16 cellular contexts compared by ENCODE assay signal in the genomic region with DNA sequence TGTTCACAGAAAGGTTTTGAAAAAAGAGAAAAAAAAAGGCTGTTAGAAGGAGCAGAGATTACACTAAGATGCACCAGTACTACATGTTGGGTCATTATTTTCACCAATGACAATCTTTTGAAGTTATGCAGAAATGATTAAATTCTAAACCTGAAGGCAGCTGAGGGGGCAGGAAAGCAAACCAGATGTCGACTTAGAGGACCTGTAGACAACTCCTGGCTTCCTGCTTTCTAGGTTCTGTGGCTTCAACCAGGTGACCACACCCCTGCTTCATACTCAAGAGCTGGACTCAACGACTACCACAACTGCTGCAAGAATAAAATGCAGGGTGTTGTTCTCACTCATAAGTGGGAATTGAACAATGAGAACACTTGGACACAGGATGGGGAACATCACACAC. TPM values are rescaled to one million over a fixed set of nuclear protein-coding genes. Genes with fewer than 3 reads are reported as not detected.
DNase-seq lines count a peak whose midpoint lies in the region; ATAC-seq and TF ChIP-seq lines count a peak whose summit lies in the region.
"Had no signal": no experiment of that assay in that cellular context is flagged by ENCODE, and none has a peak within 500 bp of the region (broad histone marks: within the 10 kb centered on the region; RNA-seq: fewer than 3 reads in every experiment).

No MANE protein-coding gene starts in this region.

- TF ChIP-seq EP300 in stomach (IDR thresholded peaks at IDR 0.05): no peak

- H3K27ac ChIP-seq in breast epithelium (peak overlapping the region; percentile 18 to 19), mammary epithelial cell (ENCODE audit: insufficient read depth, low read depth, low read length) (no peak overlapping the region), HCT116 (ENCODE audit: low read depth, low read length) (0 out of 2 replicates have a peak overlapping the region, but pooled peaks have one; percentile 8), stomach (peak overlapping the region in 4 of 5 donors; percentile 49 to 72 (median 58))
- H3K27ac ChIP-seq: brain microvascular endothelial cell, dorsolateral prefrontal cortex, ovary had no signal

- H2AFZ ChIP-seq in mammary epithelial cell (ENCODE audit: low read depth, low read length) (no peak overlapping the region), HCT116 (ENCODE audit: low read depth, low read length, poor library complexity, severe bottlenecking) (no peak overlapping the region)

- TF ChIP-seq POLR2A in breast epithelium (IDR thresholded peaks at IDR 0.05): no peak
- no peak for TF ChIP-seq POLR2A in HCT116 (IDR thresholded peaks at IDR 0.05; ENCODE audit: borderline replicate concordance, extremely low read depth, insufficient read depth, insufficient read length)
- no peak for TF ChIP-seq POLR2A in stomach (IDR thresholded peaks at IDR 0.05)

- RAD21 ChIA-PET in HCT116 (lab: Charles Lee; ENCODE audit: low non-redundant PET in 1 of 2, low total read pairs in 2 of 2, uncharacterized antibody in 2 of 2, unreplicated experiment in 2 of 2): no interaction called here

- H3K4me1 Mint-ChIP-seq in activated CD8-positive, alpha-beta T cell treated with anti-CD3 and anti-CD28 coated beads, Interleukin-2, amount 10 ng/mL, durations not matched to agents 7 days and 5 days (ENCODE audit: low read depth): peaks cover 17% of the 10 kb centered on the region
- H3K4me1 Mint-ChIP-seq in activated T-helper 1 cell treated with anti-CD3 and anti-CD28 coated beads, Interleukin-12 subunit alpha, Interleukin-12 subunit beta, Interleukin-2, Interleukin-4 antibody, amounts not matched to agents 30 ng/mL and 10 ng/mL and 1 ng/mL, durations not matched to agents 14 hours and 24 hours and 36 hours (ENCODE audit: low read depth): peaks cover 18% of the 10 kb centered on the region

- DNase-seq in breast epithelium (ENCODE audit: low spot score in 2 of 2) (no peak), mammary epithelial cell (no peak), HCT116 (ENCODE audit: low read depth, low spot score) (no peak), stomach (no peak)
- peak; percentile 41 for DNase-seq in activated CD8-positive, alpha-beta T cell treated with anti-CD3 and anti-CD28 coated beads, Interleukin-2, amount 10 ng/mL, durations not matched to agents 7 days and 5 days
- no peak for DNase-seq in activated T-helper 1 cell treated with anti-CD3 and anti-CD28 coated beads, Interleukin-12 subunit alpha, Interleukin-12 subunit beta, Interleukin-2, Interleukin-4 antibody, amounts not matched to agents 30 ng/mL and 10 ng/mL and 1 ng/mL, durations not matched to agents 14 hours and 24 hours and 36 hours (ENCODE audit: low spot score)
- DNase-seq: BE2C; brain microvascular endothelial cell; dorsolateral prefrontal cortex; ovary; sigmoid colon; stimulated activated CD4-positive, alpha-beta T cell treated with anti-CD3 and anti-CD28 coated beads, Interleukin-2, amount 100 ng/mL, for 48 hours; SW 1271 had no signal

- H3K4me1 ChIP-seq in breast epithelium: peaks cover 0 to 3% of the 10 kb centered on the region in 2 donors
- H3K4me1 ChIP-seq in mammary epithelial cell (ENCODE audit: insufficient read depth, low read length): peaks cover 9% of the 10 kb centered on the region
- H3K4me1 ChIP-seq in HCT116 (ENCODE audit: control insufficient read depth in 1 of 2, insufficient read depth in 2 of 2, low read length in 2 of 2): peaks cover 43 to 78% of the 10 kb centered on the region in 2 experiments
- H3K4me1 ChIP-seq in stomach: peaks cover 0 to 15% (median 11%) of the 10 kb centered on the region in 4 donors
- H3K4me1 ChIP-seq: BE2C had no signal

- H4K20me1 ChIP-seq in mammary epithelial cell (ENCODE audit: insufficient read depth, low read length) (no peaks in the 10 kb centered on the region), HCT116 (ENCODE audit: insufficient read depth) (no peaks in the 10 kb centered on the region)

- no peaks in the 10 kb centered on the region for H3K36me3 Mint-ChIP-seq in activated CD8-positive, alpha-beta T cell treated with anti-CD3 and anti-CD28 coated beads, Interleukin-2, amount 10 ng/mL, durations not matched to agents 7 days and 5 days (ENCODE audit: low read depth)
- H3K36me3 Mint-ChIP-seq in activated T-helper 1 cell treated with anti-CD3 and anti-CD28 coated beads, Interleukin-12 subunit alpha, Interleukin-12 subunit beta, Interleukin-2, Interleukin-4 antibody, amounts not matched to agents 30 ng/mL and 10 ng/mL and 1 ng/mL, durations not matched to agents 14 hours and 24 hours and 36 hours (ENCODE audit: low read depth): no peaks in the 10 kb centered on the region
- H3K36me3 Mint-ChIP-seq: activated naive CD4-positive, alpha-beta T cell treated with anti-CD3 and anti-CD28 coated beads, Interleukin-2, amount 50 U/mL, for 24 hours had no signal

- TF ChIP-seq RAD21 in HCT116 (IDR thresholded peaks at IDR 0.05; ENCODE audit: low read depth): no peak

- no peaks in the 10 kb centered on the region for H3K9me3 Mint-ChIP-seq in activated CD8-positive, alpha-beta T cell treated with anti-CD3 and anti-CD28 coated beads, Interleukin-2, amount 10 ng/mL, durations not matched to agents 7 days and 5 days (ENCODE audit: insufficient read depth)
- no peaks in the 10 kb centered on the region for H3K9me3 Mint-ChIP-seq in activated T-helper 1 cell treated with anti-CD3 and anti-CD28 coated beads, Interleukin-12 subunit alpha, Interleukin-12 subunit beta, Interleukin-2, Interleukin-4 antibody, amounts not matched to agents 30 ng/mL and 10 ng/mL and 1 ng/mL, durations not matched to agents 14 hours and 24 hours and 36 hours
- H3K9me3 Mint-ChIP-seq: activated naive CD4-positive, alpha-beta T cell treated with anti-CD3 and anti-CD28 coated beads, Interleukin-2, amount 50 U/mL, for 24 hours had no signal

- WGBS in mammary epithelial cell (ENCODE audit: low coverage, missing lambda C conversion rate): 44% methylated on average over 2 of the region's 2 CpGs
- WGBS in stomach, 5 donors: 14 to 56% (median 31%) methylated on average over 2 of the region's 2 CpGs

- peaks cover 3% of the 10 kb centered on the region for H3K27me3 Mint-ChIP-seq in activated CD8-positive, alpha-beta T cell treated with anti-CD3 and anti-CD28 coated beads, Interleukin-2, amount 10 ng/mL, durations not matched to agents 7 days and 5 days (ENCODE audit: low read depth)
- H3K27me3 Mint-ChIP-seq in activated T-helper 1 cell treated with anti-CD3 and anti-CD28 coated beads, Interleukin-12 subunit alpha, Interleukin-12 subunit beta, Interleukin-2, Interleukin-4 antibody, amounts not matched to agents 30 ng/mL and 10 ng/mL and 1 ng/mL, durations not matched to agents 14 hours and 24 hours and 36 hours (ENCODE audit: insufficient read depth): no peaks in the 10 kb centered on the region
- H3K27me3 Mint-ChIP-seq: activated naive CD4-positive, alpha-beta T cell treated with anti-CD3 and anti-CD28 coated beads, Interleukin-2, amount 50 U/mL, for 24 hours had no signal

- H3K9me2 ChIP-seq in HCT116 (ENCODE audit: insufficient read depth): no peaks in the 10 kb centered on the region

- H3K4me2 ChIP-seq in mammary epithelial cell (ENCODE audit: insufficient read depth, low read depth, low read length) (no peak overlapping the region), HCT116 (ENCODE audit: low read length) (no peak overlapping the region)

- BruUV-seq in mammary epithelial cell (replicated peaks; lab: Mats Ljungman, UMichigan) (no TSS peak), HCT116 (replicated peaks; lab: Mats Ljungman, UMichigan) (no TSS peak)

- in situ Hi-C loops in mammary epithelial cell (cut with MboI; ENCODE audit: low sequenced_read_pairs in 2 of 2): no loop called here

- TF ChIP-seq CTCF in breast epithelium (IDR thresholded peaks at IDR 0.05): no peak
- no peak for TF ChIP-seq CTCF in mammary epithelial cell (conservative IDR thresholded peaks at IDR 0.05 in 1 of 2, IDR thresholded peaks at IDR 0.05 in 1 of 2; ENCODE audit: extremely low read depth in 1 of 2, insufficient read depth in 1 of 2, low read depth in 1 of 2, low read length in 2 of 2)
- no peak for TF ChIP-seq CTCF in HCT116 (IDR thresholded peaks at IDR 0.05 in 2 of 3, conservative IDR thresholded peaks at IDR 0.05 in 1 of 3; ENCODE audit: borderline replicate concordance in 1 of 3, insufficient read depth in 1 of 3, low read depth in 2 of 3, low read length in 2 of 3)
- no peak for TF ChIP-seq CTCF in stomach (IDR thresholded peaks at IDR 0.05)

- H3K79me2 ChIP-seq in mammary epithelial cell (ENCODE audit: insufficient read depth, low read length) (peaks cover 57% of the 10 kb centered on the region), HCT116 (ENCODE audit: insufficient read depth, low read length) (peaks cover 91% of the 10 kb centered on the region)

- no peak overlapping the region for H3K4me3 Mint-ChIP-seq in activated CD8-positive, alpha-beta T cell treated with anti-CD3 and anti-CD28 coated beads, Interleukin-2, amount 10 ng/mL, durations not matched to agents 7 days and 5 days
- H3K4me3 Mint-ChIP-seq in activated T-helper 1 cell treated with anti-CD3 and anti-CD28 coated beads, Interleukin-12 subunit alpha, Interleukin-12 subunit beta, Interleukin-2, Interleukin-4 antibody, amounts not matched to agents 30 ng/mL and 10 ng/mL and 1 ng/mL, durations not matched to agents 14 hours and 24 hours and 36 hours: no peak overlapping the region
- H3K4me3 Mint-ChIP-seq: activated naive CD4-positive, alpha-beta T cell treated with anti-CD3 and anti-CD28 coated beads, Interleukin-2, amount 50 U/mL, for 24 hours had no signal

- H3K9ac ChIP-seq in mammary epithelial cell (ENCODE audit: insufficient read depth, low read length): no peak overlapping the region
- H3K9ac ChIP-seq in HCT116 (ENCODE audit: low read length): no peak overlapping the region

- no peaks in the 10 kb centered on the region for H3K27me3 ChIP-seq in breast epithelium
- H3K27me3 ChIP-seq in mammary epithelial cell (ENCODE audit: insufficient read depth, low read length): no peaks in the 10 kb centered on the region
- no peaks in the 10 kb centered on the region for H3K27me3 ChIP-seq in HCT116 (ENCODE audit: insufficient read depth, low read length)
- no peaks in the 10 kb centered on the region for H3K27me3 ChIP-seq in stomach
- H3K27me3 ChIP-seq: BE2C, brain microvascular endothelial cell, dorsolateral prefrontal cortex, ovary, sigmoid colon had no signal

- CTCF ChIA-PET in mammary epithelial cell (lab: Charles Lee; ENCODE audit: low non-redundant PET): no interaction called here
- CTCF ChIA-PET in HCT116 (lab: Charles Lee): no interaction called here
- CTCF ChIA-PET in activated CD8-positive, alpha-beta T cell treated with anti-CD3 and anti-CD28 coated beads, Interleukin-2, amount 10 ng/mL, durations not matched to agents 7 days and 5 days (lab: Charles Lee): interaction anchor here (0.7 to 1.9 kb wide), 2 partner anchors 41 to 76 kb away, joined by 3 to 8 read pairs; no protein-coding TSS in a partner anchor

- H3K27ac Mint-ChIP-seq in activated CD8-positive, alpha-beta T cell treated with anti-CD3 and anti-CD28 coated beads, Interleukin-2, amount 10 ng/mL, durations not matched to agents 7 days and 5 days: no peak overlapping the region
- no peak overlapping the region for H3K27ac Mint-ChIP-seq in activated T-helper 1 cell treated with anti-CD3 and anti-CD28 coated beads, Interleukin-12 subunit alpha, Interleukin-12 subunit beta, Interleukin-2, Interleukin-4 antibody, amounts not matched to agents 30 ng/mL and 10 ng/mL and 1 ng/mL, durations not matched to agents 14 hours and 24 hours and 36 hours
- H3K27ac Mint-ChIP-seq: activated naive CD4-positive, alpha-beta T cell treated with anti-CD3 and anti-CD28 coated beads, Interleukin-2, amount 50 U/mL, for 24 hours had no signal

- intact Hi-C loops in breast epithelium (cut with DNase I; ENCODE audit: low total_unique reads) (no loop called here), mammary epithelial cell (cut with micrococcal nuclease) (no loop called here), HCT116 (cut with micrococcal nuclease) (no loop called here), stomach (cut with DNase I; ENCODE audit: low total_unique reads) (no loop called here)
- intact Hi-C loops in activated T-helper 1 cell treated with anti-CD3 and anti-CD28 coated beads, Interleukin-12 subunit alpha, Interleukin-12 subunit beta, Interleukin-2, Interleukin-4 antibody, amounts not matched to agents 30 ng/mL and 10 ng/mL and 1 ng/mL, durations not matched to agents 14 hours and 24 hours and 36 hours (cut with micrococcal nuclease): no loop called here

- no peaks in the 10 kb centered on the region for H3K36me3 ChIP-seq in breast epithelium
- H3K36me3 ChIP-seq in mammary epithelial cell (ENCODE audit: insufficient read depth, low read length): peaks cover 30% of the 10 kb centered on the region
- H3K36me3 ChIP-seq in HCT116 (ENCODE audit: control insufficient read depth in 1 of 2, insufficient read depth in 2 of 2, low read length in 2 of 2): peaks cover 7 to 52% of the 10 kb centered on the region in 2 experiments
- H3K36me3 ChIP-seq in stomach: peaks cover 4 to 66% (median 25%) of the 10 kb centered on the region in 4 donors
- H3K36me3 ChIP-seq: BE2C, ovary had no signal

- dilution Hi-C loops in mammary epithelial cell (cut with HindIII; ENCODE audit: low sequenced_read_pairs): no loop called here

- no peak overlapping the region for H3K4me3 ChIP-seq in breast epithelium
- H3K4me3 ChIP-seq in mammary epithelial cell (replicated peaks in 1 of 3; ENCODE audit: insufficient read depth in 1 of 3, low read depth in 2 of 3, low read length in 3 of 3): no peak overlapping the region
- no peak overlapping the region for H3K4me3 ChIP-seq in HCT116 (replicated peaks in 1 of 2; ENCODE audit: low read depth in 1 of 2, low read length in 2 of 2)
- H3K4me3 ChIP-seq in stomach: no peak overlapping the region
- H3K4me3 ChIP-seq: dorsolateral prefrontal cortex, ovary, sigmoid colon had no signal

- POLR2A ChIA-PET in HCT116 (lab: Charles Lee): no interaction called here
- POLR2A ChIA-PET in activated CD8-positive, alpha-beta T cell treated with anti-CD3 and anti-CD28 coated beads, Interleukin-2, amount 10 ng/mL, durations not matched to agents 7 days and 5 days (lab: Charles Lee): interaction anchor here (0.7 kb wide), 1 partner anchor 31 kb away, joined by 5 read pairs; no protein-coding TSS in a partner anchor

- no peaks in the 10 kb centered on the region for H3K9me3 ChIP-seq in breast epithelium
- H3K9me3 ChIP-seq in mammary epithelial cell (replicated peaks; ENCODE audit: insufficient read depth, low read length): no peaks in the 10 kb centered on the region
- no peaks in the 10 kb centered on the region for H3K9me3 ChIP-seq in HCT116 (ENCODE audit: control insufficient read depth in 1 of 2, insufficient read depth in 1 of 2, low read depth in 1 of 2, low read length in 2 of 2)
- H3K9me3 ChIP-seq in stomach: no peaks in the 10 kb centered on the region
- H3K9me3 ChIP-seq: BE2C, ovary, sigmoid colon had no signal

- ATAC-seq in HCT116 (0 out of 2 replicates have a peak, but pooled peaks have one; percentile 26), GM21737 (IDR thresholded peaks at IDR 0.05; ENCODE audit: unreplicated experiment) (no peak), GM18907 (IDR thresholded peaks at IDR 0.05; ENCODE audit: unreplicated experiment) (no peak)
- ATAC-seq in activated CD8-positive, alpha-beta T cell treated with anti-CD3 and anti-CD28 coated beads, Interleukin-2, amount 10 ng/mL, durations not matched to agents 7 days and 5 days: no peak

RNA-seq across cellular contexts. Expression of gene MYOF, which starts 30.0 kb away (rescaled TPM):
- total RNA-seq in breast epithelium: 100 to 1,000 TPM; 118 to 131 (median 130) TPM
- 100 to 1,000 TPM; 273 to 311 TPM for total RNA-seq in mammary epithelial cell
- 117 TPM for polyA plus RNA-seq in mammary epithelial cell
- polyA minus RNA-seq in mammary epithelial cell: 242 TPM
- 250 TPM for total RNA-seq in HCT116 (2021; ENCODE audit: unreplicated experiment)
- polyA plus RNA-seq in HCT116 (2012): 119 and 134 TPM in 2 replicates
- under 1 TPM; 0.37 to 0.39 TPM for total RNA-seq in activated CD8-positive, alpha-beta T cell treated with anti-CD3 and anti-CD28 coated beads, Interleukin-2, amount 10 ng/mL, durations not matched to agents 7 days and 5 days
- total RNA-seq in stomach: 100 to 1,000 TPM in 1 of 5 donors, 10 to 100 TPM in 4; 29.5 to 111 (median 72.7) TPM
- polyA plus RNA-seq in stomach: 10 to 100 TPM in 2 of 3 donors, 1 to 10 TPM in 1; 5.0 to 24.2 (median 13.7) TPM
- 13.4 and 13.7 TPM in 2 replicates for total RNA-seq in activated T-helper 1 cell treated with anti-CD3 and anti-CD28 coated beads, Interleukin-12 subunit alpha, Interleukin-12 subunit beta, Interleukin-2, Interleukin-4 antibody, amounts not matched to agents 30 ng/mL and 10 ng/mL and 1 ng/mL, durations not matched to agents 14 hours and 24 hours and 36 hours

RNA-seq across cellular contexts. Expression of gene CEP55, which starts 44.3 kb away (rescaled TPM):
- total RNA-seq in breast epithelium (1 to 10 TPM in 1 of 3 donors, under 1 TPM in 2; 0.33 to 2.1 (median 0.73) TPM), mammary epithelial cell (10 to 100 TPM in 1 of 2 donors, 1 to 10 TPM in 1; 1.2 to 35.4 TPM), HCT116 (2021; ENCODE audit: unreplicated experiment) (63.7 TPM), stomach (1 to 10 TPM in 2 of 5 donors, under 1 TPM in 2, not detected in 1; 0.58 to 6.6 (median 1.1) TPM)
- polyA plus RNA-seq in mammary epithelial cell (26.8 TPM), stomach (1 to 10 TPM; 3.1 to 7.2 (median 5.2) TPM)
- polyA minus RNA-seq in mammary epithelial cell: 18.2 TPM
- 24.8 and 38.0 TPM in 2 replicates for polyA plus RNA-seq in HCT116 (2012)
- total RNA-seq in activated CD8-positive, alpha-beta T cell treated with anti-CD3 and anti-CD28 coated beads, Interleukin-2, amount 10 ng/mL, durations not matched to agents 7 days and 5 days: 10 to 100 TPM; 81.1 TPM
- total RNA-seq in activated T-helper 1 cell treated with anti-CD3 and anti-CD28 coated beads, Interleukin-12 subunit alpha, Interleukin-12 subunit beta, Interleukin-2, Interleukin-4 antibody, amounts not matched to agents 30 ng/mL and 10 ng/mL and 1 ng/mL, durations not matched to agents 14 hours and 24 hours and 36 hours: 53.0 and 55.7 TPM in 2 replicates

Comparison
In these comparisons a context has a peak if more than half of its experiments do, and no peak if none do; other contexts are left out.
1. RNA of gene MYOF, which starts 30.0 kb away (total RNA-seq): 273 to 311 TPM in mammary epithelial cell, 250 TPM in HCT116 (single experiment), 118 to 131 TPM in breast epithelium, 29.5 to 111 TPM in stomach and 13.4 to 13.7 TPM in activated T-helper 1 cell treated with anti-CD3 and anti-CD28 coated beads, Interleukin-12 subunit alpha, Interleukin-12 subunit beta, Interleukin-2, Interleukin-4 antibody, amounts not matched to agents 30 ng/mL and 10 ng/mL and 1 ng/mL, durations not matched to agents 14 hours and 24 hours and 36 hours; 0.37 to 0.39 TPM in activated CD8-positive, alpha-beta T cell treated with anti-CD3 and anti-CD28 coated beads, Interleukin-2, amount 10 ng/mL, durations not matched to agents 7 days and 5 days; every median in the first group is over 10 times any median in the second.